ENCODE assay signal across 8 cellular contexts in the genomic region with DNA sequence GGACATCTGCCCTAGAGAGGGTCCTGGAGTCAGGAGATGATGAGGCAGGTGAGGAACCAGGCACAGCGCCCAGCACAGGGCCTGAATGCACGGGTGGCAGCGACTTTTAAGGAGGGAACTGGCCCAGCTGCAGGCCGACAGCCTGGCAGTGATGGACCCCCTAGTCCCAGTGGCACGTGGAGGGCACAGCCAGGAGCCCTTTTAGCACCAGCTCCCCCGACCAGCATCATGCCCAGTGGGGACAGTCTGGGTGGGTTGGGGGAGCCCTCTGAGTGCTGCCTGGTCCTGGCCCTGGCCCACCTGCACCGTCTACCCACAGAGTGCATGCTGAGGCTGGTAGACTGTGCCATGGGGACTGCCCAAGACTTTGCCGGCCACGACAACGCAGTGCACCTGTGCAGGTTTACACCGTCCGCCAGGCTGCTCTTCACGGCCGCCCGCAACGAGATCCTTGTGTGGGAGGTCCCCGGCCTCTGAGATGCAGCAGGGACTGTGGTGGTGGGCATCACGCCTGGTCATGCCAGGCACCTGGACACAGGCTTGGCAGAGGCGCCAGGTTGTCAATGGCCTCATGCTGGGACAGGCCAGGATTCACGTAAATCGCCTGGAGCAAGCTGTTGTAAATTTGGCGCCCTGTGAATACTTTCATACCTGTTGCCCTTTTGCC. TPM values are rescaled to one million over a fixed set of nuclear protein-coding genes. Genes with fewer than 3 reads are reported as not detected.
A peak's percentile ranks its signal among the peaks of the same experiment; 100 is the strongest.
DNase-seq lines count a peak whose midpoint lies in the region; ATAC-seq, FAIRE-seq and TF ChIP-seq lines count a peak whose summit lies in the region.

No MANE protein-coding gene starts in this region.

- CTCF ChIA-PET in PC-3 (lab: Charles Lee) = no interaction called here

- no peaks in the 10 kb centered on the region for H4K20me1 ChIP-seq in PC-3 (ENCODE audit: low read length)

- no peak for TF ChIP-seq POLR2A in GM12892 (IDR thresholded peaks at IDR 0.05; ENCODE audit: low read depth, low read length)
- TF ChIP-seq POLR2A in sigmoid colon (IDR thresholded peaks at IDR 0.05) = no peak
- no peak for TF ChIP-seq POLR2A in GM12891 (IDR thresholded peaks at IDR 0.05; ENCODE audit: low read depth, low read length)

- no peaks in the 10 kb centered on the region for H3F3A ChIP-seq in PC-3 (ENCODE audit: low read length, unreplicated experiment)

- H3K4me3 ChIP-seq in PC-3 (ENCODE audit: low read length) (peak overlapping the region; percentile 82; the same call in 1 of the 2 replicates), endocrine pancreas (ENCODE audit: control insufficient read depth, insufficient read depth, low read length) (no peak overlapping the region), sigmoid colon (peak overlapping the region in 2 of 4 donors; percentile 62 to 99)

- H3K27ac ChIP-seq in PC-3 (ENCODE audit: low read length) (no peak overlapping the region), sigmoid colon (peak overlapping the region; percentile 82 to 94 (median 86))

- DNase-seq in GM12892 (ENCODE audit: insufficient read length) (no peak), PC-3 (no peak), sigmoid colon (no peak), HK-2 (ENCODE audit: unreplicated experiment) (no peak), GM12891 (ENCODE audit: insufficient read length, low spot score) (no peak), NCI-H2081 (lab: John Stamatoyannopoulos, UW) (no peak)
- no peak for DNase-seq in activated CD4-positive, CD25-positive, alpha-beta regulatory T cell (lab: John Stamatoyannopoulos, UW)

- H3K36me3 ChIP-seq in PC-3 (ENCODE audit: low read depth, low read length) (peaks cover 6% of the 10 kb centered on the region; the same call in 1 of the 2 replicates), endocrine pancreas (ENCODE audit: control insufficient read depth, insufficient read depth, low read length) (peaks cover 5% of the 10 kb centered on the region), sigmoid colon (peaks cover 24 to 29% (median 27%) of the 10 kb centered on the region in 4 donors)

- H3K4me2 ChIP-seq in PC-3 (ENCODE audit: low read length) = peak overlapping the region; percentile 39

- peaks cover 22% of the 10 kb centered on the region for H3K79me2 ChIP-seq in PC-3 (ENCODE audit: low read length)

- no TSS peak for BruUV-seq in PC-3 (replicated peaks; lab: Mats Ljungman, UMichigan)

- intact Hi-C loops in PC-3 (cut with micrococcal nuclease) (no loop called here), sigmoid colon (cut with DNase I) (loop anchor here (10.0 kb wide), 1 partner anchor 282 kb away; the partner anchor contains the start of gene PGAP6)

- 79 to 87% methylated on average over 22 of the region's 22 CpGs for WGBS in sigmoid colon, 2 donors

- H3K27me3 ChIP-seq in PC-3 (ENCODE audit: low read length) (no peaks in the 10 kb centered on the region), endocrine pancreas (ENCODE audit: control insufficient read depth, insufficient read depth, low read length) (no peaks in the 10 kb centered on the region), sigmoid colon (no peaks in the 10 kb centered on the region)

- H2AFZ ChIP-seq in PC-3 (ENCODE audit: low read length) = peak overlapping the region; percentile 76

- no peak for TF ChIP-seq EP300 in sigmoid colon (IDR thresholded peaks at IDR 0.05)

- H3K9ac ChIP-seq in PC-3 (ENCODE audit: low read length) (peak overlapping the region; percentile 97), endocrine pancreas (ENCODE audit: control insufficient read depth, insufficient read depth, low read length) (peak overlapping the region; percentile 10)

- H3K9me3 ChIP-seq in PC-3 (ENCODE audit: low read length) (no peaks in the 10 kb centered on the region), endocrine pancreas (ENCODE audit: control insufficient read depth, low read length) (no peaks in the 10 kb centered on the region), sigmoid colon (no peaks in the 10 kb centered on the region)

- ATAC-seq in PC-3 = no peak

- TF ChIP-seq CTCF in PC-3 (conservative IDR thresholded peaks at IDR 0.05; ENCODE audit: low read depth, low read length) (no peak), sigmoid colon (IDR thresholded peaks at IDR 0.05) (no peak)

- H3K4me1 ChIP-seq in PC-3 (ENCODE audit: insufficient read depth, low read length) (no peaks in the 10 kb centered on the region), endocrine pancreas (ENCODE audit: control insufficient read depth, insufficient read depth, low read length) (no peaks in the 10 kb centered on the region), sigmoid colon (peaks cover 0 to 28% (median 22%) of the 10 kb centered on the region in 4 donors)

- FAIRE-seq in GM12892 (lab: Jason Lieb, UNC) = peak; percentile 46
- FAIRE-seq in GM12891 (lab: Jason Lieb, UNC) = no peak

- H3K9me2 ChIP-seq in PC-3 (replicated peaks; ENCODE audit: low read length) = no peaks in the 10 kb centered on the region

- POLR2A ChIA-PET in PC-3 (lab: Charles Lee; ENCODE audit: unreplicated experiment) = no interaction called here

TF ChIP-seq in GM12891, 5 proteins besides CTCF, POLR2A, EP300 and RAD21:
- TF ChIP-seq PAX5 (IDR thresholded peaks at IDR 0.05; ENCODE audit: insufficient read depth, low read length, severe bottlenecking) (no peak), POLR2AphosphoS5 (IDR thresholded peaks at IDR 0.05; ENCODE audit: low read depth, low read length) (no peak), POU2F2 (IDR thresholded peaks at IDR 0.05; ENCODE audit: low read depth, low read length) (no peak), SPI1 (IDR thresholded peaks at IDR 0.05; ENCODE audit: low read depth, low read length) (no peak), TAF1 (IDR thresholded peaks at IDR 0.05; ENCODE audit: low read depth, low read length) (no peak)

RNA-seq across cellular contexts. Expression of gene RHOT2, which starts 0.7 kb away (rescaled TPM):
- polyA plus RNA-seq in GM12892 (2012; ENCODE audit: missing spikeins) = 40.5 TPM
- 93.0 and 100 TPM in 2 replicates for total RNA-seq in PC-3 (2014; rRNA removed)
- 10 to 100 TPM; 35.3 to 58.8 (median 48.8) TPM for total RNA-seq in sigmoid colon
- 100 to 1,000 TPM in 1 of 3 donors, 10 to 100 TPM in 2; 48.3 to 159 (median 52.9) TPM for polyA plus RNA-seq in sigmoid colon
- polyA plus RNA-seq in GM12891 (2012; ENCODE audit: low read depth, missing spikeins) = 73.5 TPM

RNA-seq across cellular contexts. Expression of gene RHBDL1, which starts 8.2 kb away (rescaled TPM):
- polyA plus RNA-seq in GM12892 (2012; ENCODE audit: missing spikeins) = not detected
- total RNA-seq in PC-3 (2014; rRNA removed) = 1.7 and 3.7 TPM in 2 replicates
- total RNA-seq in sigmoid colon = 1 to 10 TPM in 2 of 4 donors, under 1 TPM in 1, not detected in 1; 0.68 to 6.1 (median 1.5) TPM
- polyA plus RNA-seq in sigmoid colon = 1 to 10 TPM in 1 of 3 donors, under 1 TPM in 1, not detected in 1; 0.46 to 5.6 TPM
- 1.8 TPM for polyA plus RNA-seq in GM12891 (2012; ENCODE audit: low read depth, missing spikeins)

RNA-seq across cellular contexts. Expression of gene STUB1, which starts 13.0 kb away (rescaled TPM):
- polyA plus RNA-seq in GM12892 (2012; ENCODE audit: missing spikeins) = 60.8 TPM
- total RNA-seq in PC-3 (2014; rRNA removed) = 152 and 226 TPM in 2 replicates
- 100 to 1,000 TPM; 109 to 183 (median 174) TPM for total RNA-seq in sigmoid colon
- polyA plus RNA-seq in sigmoid colon = 100 to 1,000 TPM; 104 to 136 (median 122) TPM
- 45.0 TPM for polyA plus RNA-seq in GM12891 (2012; ENCODE audit: low read depth, missing spikeins)

RNA-seq across cellular contexts. Expression of gene JMJD8, which starts 16.9 kb away (rescaled TPM):
- 17.4 TPM for polyA plus RNA-seq in GM12892 (2012; ENCODE audit: missing spikeins)
- total RNA-seq in PC-3 (2014; rRNA removed) = 81.3 and 90.5 TPM in 2 replicates
- total RNA-seq in sigmoid colon = 10 to 100 TPM; 52.8 to 93.4 (median 73.8) TPM
- 10 to 100 TPM; 18.7 to 49.3 (median 22.2) TPM for polyA plus RNA-seq in sigmoid colon
- polyA plus RNA-seq in GM12891 (2012; ENCODE audit: low read depth, missing spikeins) = 20.6 TPM

RNA-seq across cellular contexts. Expression of gene WDR90, which starts 18.1 kb away (rescaled TPM):
- 21.1 TPM for polyA plus RNA-seq in GM12892 (2012; ENCODE audit: missing spikeins)
- total RNA-seq in PC-3 (2014; rRNA removed) (44.4 and 72.4 TPM in 2 replicates), sigmoid colon (10 to 100 TPM in 3 of 4 donors, 1 to 10 TPM in 1; 6.6 to 37.1 (median 13.7) TPM)
- polyA plus RNA-seq in sigmoid colon = 10 to 100 TPM in 1 of 3 donors, 1 to 10 TPM in 2; 5.4 to 49.0 (median 7.2) TPM
- polyA plus RNA-seq in GM12891 (2012; ENCODE audit: low read depth, missing spikeins) = 20.6 TPM
